8 cellular contexts compared by ENCODE assay signal in genomic region chr2:74843371-74844298, GRCh38. TPM values are rescaled to one million over a fixed set of nuclear protein-coding genes. Genes with fewer than 3 reads are reported as not detected.
DNase-seq lines count a peak whose midpoint lies in the region; ATAC-seq and TF ChIP-seq lines count a peak whose summit lies in the region.

No MANE protein-coding gene starts in this region.

- H3K36me3 ChIP-seq in HEK293 (ENCODE audit: control insufficient read depth in 2 of 2, insufficient read depth in 1 of 2, low read length in 2 of 2) (no peaks in the 10 kb centered on the region), mucosa of descending colon (ENCODE audit: low read depth) (no peaks in the 10 kb centered on the region)

- ATAC-seq in GM18505 (IDR thresholded peaks at IDR 0.05; ENCODE audit: unreplicated experiment) (peak; percentile 90), mucosa of descending colon (peak; percentile 80)

- TF ChIP-seq CTCF in HEK293 (tag by site-specific recombination; IDR thresholded peaks at IDR 0.05) (no peak), mucosa of descending colon (IDR thresholded peaks at IDR 0.05) (no peak)

- POLR2A ChIA-PET in HEK293 (lab: Yijun Ruan, JAX) = no interaction called here

- in situ Hi-C loops in KBM-7 (cut with MboI; ENCODE audit: low pct_unique_long_range_greater_than_20kb, low sequenced_read_pairs) = no loop called here

- peak; percentile 40 for DNase-seq in MV-4-11 (lab: John Stamatoyannopoulos, UW)
- peak; percentile 80 for DNase-seq in astrocyte of the hippocampus (ENCODE audit: low read depth, low spot score)
- peak in 1 of 3 donors; percentile 63 for DNase-seq in mucosa of descending colon
- no peak for DNase-seq in NCI-H1930 (lab: John Stamatoyannopoulos, UW)
- no peak for DNase-seq in KBM-7
- no peak for DNase-seq in nucleus accumbens (lab: John Stamatoyannopoulos, UW)

- TF ChIP-seq POLR2A in GM18505 (IDR thresholded peaks at IDR 0.05; ENCODE audit: borderline replicate concordance, extremely low read depth, insufficient read depth, insufficient read length) = no peak

- intact Hi-C loops in mucosa of descending colon (cut with DNase I, micrococcal nuclease) = no loop called here

- peaks cover 3% of the 10 kb centered on the region; the same call in 1 of the 2 replicates for H3K4me1 ChIP-seq in HEK293 (ENCODE audit: control insufficient read depth, insufficient read depth, low read length)
- H3K4me1 ChIP-seq in mucosa of descending colon (ENCODE audit: low read depth) = peaks cover 62% of the 10 kb centered on the region

- no peak overlapping the region for H3K27ac ChIP-seq in HEK293 (ENCODE audit: extremely low read depth, low read depth, low read length)

- H3K4me3 ChIP-seq in HEK293 (ENCODE audit: low read depth, low read length) (no peak overlapping the region), mucosa of descending colon (no peak overlapping the region)

- H3K9me3 ChIP-seq in HEK293 (ENCODE audit: control insufficient read depth, insufficient read depth, low read depth, low read length) (no peaks in the 10 kb centered on the region), mucosa of descending colon (no peaks in the 10 kb centered on the region)

- CTCF ChIA-PET in HEK293 (lab: Yijun Ruan, JAX) = interaction anchor here (0.5 to 1.5 kb wide), 4 partner anchors 8 to 378 kb away, joined by 3 to 5 read pairs (median 4); partner anchors contain the start of gene MOGS

TF ChIP-seq in HEK293, 187 proteins besides CTCF, POLR2A, EP300 and RAD21 (continues in another document):
- TF ChIP-seq PRDM1 (tag by site-specific recombination; IDR thresholded peaks at IDR 0.05) (no peak), ZNF692 (tag by site-specific recombination; IDR thresholded peaks at IDR 0.05) (peak; percentile 56; the same call in 1 of the 2 replicates), ZNF266 (tag by site-specific recombination; IDR thresholded peaks at IDR 0.05; ENCODE audit: low read depth) (no peak), ZNF596 (tag by site-specific recombination; IDR thresholded peaks at IDR 0.05) (no peak), ZFP69B (tag by site-specific recombination; IDR thresholded peaks at IDR 0.05) (peak; percentile 29; the same call in 1 of the 2 replicates), ZNF626 (tag by site-specific recombination; IDR thresholded peaks at IDR 0.05) (no peak), ZNF16 (tag by site-specific recombination; IDR thresholded peaks at IDR 0.05; ENCODE audit: low read depth) (no peak), ZNF174 (tag by site-specific recombination; IDR thresholded peaks at IDR 0.05) (no peak), ZNF274 (IDR thresholded peaks at IDR 0.05; ENCODE audit: low read length) (no peak), ZNF274 (tag by site-specific recombination; IDR thresholded peaks at IDR 0.05; ENCODE audit: borderline replicate concordance) (no peak), ZNF48 (tag by site-specific recombination; IDR thresholded peaks at IDR 0.05) (no peak), BCL11A (tag by site-specific recombination; IDR thresholded peaks at IDR 0.05; ENCODE audit: low read depth) (no peak), ZNF121 (tag by site-specific recombination; IDR thresholded peaks at IDR 0.05) (no peak), WT1 (tag by site-specific recombination; IDR thresholded peaks at IDR 0.05) (no peak), RBAK (tag by site-specific recombination; IDR thresholded peaks at IDR 0.05) (no peak), ZNF544 (tag by site-specific recombination; IDR thresholded peaks at IDR 0.05) (no peak), ZNF658 (tag by site-specific recombination; IDR thresholded peaks at IDR 0.05) (no peak), ZNF37A (tag by site-specific recombination; IDR thresholded peaks at IDR 0.05) (no peak), ZNF24 (tag by site-specific recombination; IDR thresholded peaks at IDR 0.05) (no peak), EGR2 (tag by site-specific recombination; IDR thresholded peaks at IDR 0.05; ENCODE audit: low read depth) (peak; percentile 71; the same call in 1 of the 2 replicates), ZFHX2 (tag by site-specific recombination; conservative IDR thresholded peaks at IDR 0.05) (peak; percentile 72), ZNF664 (tag by site-specific recombination; IDR thresholded peaks at IDR 0.05) (no peak), ZBTB21 (tag by site-specific recombination; IDR thresholded peaks at IDR 0.05) (no peak), ZNF394 (tag by site-specific recombination; IDR thresholded peaks at IDR 0.05; ENCODE audit: borderline replicate concordance) (no peak), HOXA7 (CRISPR knock-in tag; IDR thresholded peaks at IDR 0.05; ENCODE audit: borderline replicate concordance) (no peak), KLF10 (tag by site-specific recombination; IDR thresholded peaks at IDR 0.05) (no peak), ZNF473 (tag by site-specific recombination; IDR thresholded peaks at IDR 0.05) (no peak)
- TF ChIP-seq, protein P1, sequence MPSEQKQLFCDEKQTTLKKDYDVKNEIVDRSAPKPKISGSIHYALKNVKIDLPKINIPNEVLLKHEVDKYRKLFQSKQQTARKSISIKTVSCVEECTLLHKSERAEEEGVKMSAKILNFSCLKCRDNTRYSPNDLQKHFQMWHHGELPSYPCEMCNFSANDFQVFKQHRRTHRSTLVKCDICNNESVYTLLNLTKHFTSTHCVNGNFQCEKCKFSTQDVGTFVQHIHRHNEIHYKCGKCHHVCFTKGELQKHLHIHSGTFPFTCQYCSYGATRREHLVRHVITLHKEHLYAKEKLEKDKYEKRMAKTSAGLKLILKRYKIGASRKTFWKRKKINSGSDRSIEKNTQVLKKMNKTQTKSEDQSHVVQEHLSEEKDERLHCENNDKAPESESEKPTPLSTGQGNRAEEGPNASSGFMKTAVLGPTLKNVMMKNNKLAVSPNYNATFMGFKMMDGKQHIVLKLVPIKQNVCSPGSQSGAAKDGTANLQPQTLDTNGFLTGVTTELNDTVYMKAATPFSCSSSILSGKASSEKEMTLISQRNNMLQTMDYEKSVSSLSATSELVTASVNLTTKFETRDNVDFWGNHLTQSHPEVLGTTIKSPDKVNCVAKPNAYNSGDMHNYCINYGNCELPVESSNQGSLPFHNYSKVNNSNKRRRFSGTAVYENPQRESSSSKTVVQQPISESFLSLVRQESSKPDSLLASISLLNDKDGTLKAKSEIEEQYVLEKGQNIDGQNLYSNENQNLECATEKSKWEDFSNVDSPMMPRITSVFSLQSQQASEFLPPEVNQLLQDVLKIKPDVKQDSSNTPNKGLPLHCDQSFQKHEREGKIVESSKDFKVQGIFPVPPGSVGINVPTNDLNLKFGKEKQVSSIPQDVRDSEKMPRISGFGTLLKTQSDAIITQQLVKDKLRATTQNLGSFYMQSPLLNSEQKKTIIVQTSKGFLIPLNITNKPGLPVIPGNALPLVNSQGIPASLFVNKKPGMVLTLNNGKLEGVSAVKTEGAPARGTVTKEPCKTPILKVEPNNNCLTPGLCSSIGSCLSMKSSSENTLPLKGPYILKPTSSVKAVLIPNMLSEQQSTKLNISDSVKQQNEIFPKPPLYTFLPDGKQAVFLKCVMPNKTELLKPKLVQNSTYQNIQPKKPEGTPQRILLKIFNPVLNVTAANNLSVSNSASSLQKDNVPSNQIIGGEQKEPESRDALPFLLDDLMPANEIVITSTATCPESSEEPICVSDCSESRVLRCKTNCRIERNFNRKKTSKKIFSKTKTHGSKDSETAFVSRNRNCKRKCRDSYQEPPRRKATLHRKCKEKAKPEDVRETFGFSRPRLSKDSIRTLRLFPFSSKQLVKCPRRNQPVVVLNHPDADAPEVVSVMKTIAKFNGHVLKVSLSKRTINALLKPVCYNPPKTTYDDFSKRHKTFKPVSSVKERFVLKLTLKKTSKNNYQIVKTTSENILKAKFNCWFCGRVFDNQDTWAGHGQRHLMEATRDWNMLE (tag by site-specific recombination; conservative IDR thresholded peaks at IDR 0.05; ENCODE audit: low read depth) = 0 out of 2 replicates have a peak, but pooled peaks have one; percentile 28
- TF ChIP-seq, protein P2, sequence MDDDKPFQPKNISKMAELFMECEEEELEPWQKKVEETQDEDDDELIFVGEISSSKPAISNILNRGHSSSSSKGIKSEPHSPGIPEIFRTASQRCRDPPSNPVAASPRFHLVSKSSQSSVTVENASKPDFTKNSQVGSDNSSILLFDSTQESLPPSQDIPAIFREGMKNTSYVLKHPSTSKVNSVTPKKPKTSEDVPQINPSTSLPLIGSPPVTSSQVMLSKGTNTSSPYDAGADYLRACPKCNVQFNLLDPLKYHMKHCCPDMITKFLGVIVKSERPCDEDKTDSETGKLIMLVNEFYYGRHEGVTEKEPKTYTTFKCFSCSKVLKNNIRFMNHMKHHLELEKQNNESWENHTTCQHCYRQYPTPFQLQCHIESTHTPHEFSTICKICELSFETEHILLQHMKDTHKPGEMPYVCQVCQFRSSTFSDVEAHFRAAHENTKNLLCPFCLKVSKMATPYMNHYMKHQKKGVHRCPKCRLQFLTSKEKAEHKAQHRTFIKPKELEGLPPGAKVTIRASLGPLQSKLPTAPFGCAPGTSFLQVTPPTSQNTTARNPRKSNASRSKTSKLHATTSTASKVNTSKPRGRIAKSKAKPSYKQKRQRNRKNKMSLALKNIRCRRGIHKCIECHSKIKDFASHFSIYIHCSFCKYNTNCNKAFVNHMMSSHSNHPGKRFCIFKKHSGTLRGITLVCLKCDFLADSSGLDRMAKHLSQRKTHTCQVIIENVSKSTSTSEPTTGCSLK (tag by site-specific recombination; IDR thresholded peaks at IDR 0.05) = no peak

RNA-seq across cellular contexts. Expression of gene HK2, which starts 9.7 kb away (rescaled TPM):
- total RNA-seq in mucosa of descending colon = 100 to 1,000 TPM; 181 to 317 (median 281) TPM

Comparison
In these comparisons a context has a peak if more than half of its experiments do, and no peak if none do; other contexts are left out.
1. DNase-seq: peak in MV-4-11 (single experiment) and astrocyte of the hippocampus (single experiment); none in NCI-H1930 (0 of 2), KBM-7 (single experiment) and nucleus accumbens (0 of 56).